In genomic region chr14:24232645-24233537, GRCh38 we compare ENCODE assay signal across 8 cellular contexts. TPM values are rescaled to one million over a fixed set of nuclear protein-coding genes. Genes with fewer than 3 reads are reported as not detected.
DNase-seq lines count a peak whose midpoint lies in the region; ATAC-seq and TF ChIP-seq lines count a peak whose summit lies in the region.

Gene GMPR2 (plus strand): TSS chr14:24232929. CDS start chr14:24233254, 325 bp downstream.

- CTCF ChIA-PET in AG04449 (lab: Yijun Ruan, JAX), result interaction anchor here (1.0 to 2.1 kb wide), 9 partner anchors 10 to 199 kb away, joined by 3 to 21 read pairs (median 4); partner anchors contain the start of genes CIDEB, MDP1 and TINF2

- H3K4me3 Mint-ChIP-seq in brain, result peak within 1 kb of the TSS; percentile 93 to 99 (median 97)
- H3K4me3 Mint-ChIP-seq in stimulated activated memory B cell treated with anti-CD40 and anti-IgM and Interleukin-4, amounts not matched to agents 10 μg/mL and 1 μg/mL and 100 μg/mL, for 72 hours, result peak within 1 kb of the TSS; percentile 84

- POLR2A ChIA-PET in AG04449 (lab: Yijun Ruan, JAX), result interaction anchor here (1.0 to 2.2 kb wide), 2 partner anchors 9 to 37 kb away, joined by 3 to 16 read pairs; partner anchors contain the start of genes TINF2 and TM9SF1

- peaks cover 24% of the 10 kb centered on the region for H3K36me3 Mint-ChIP-seq in brain
- peaks cover 23% of the 10 kb centered on the region for H3K36me3 Mint-ChIP-seq in stimulated activated memory B cell treated with anti-CD40 and anti-IgM and Interleukin-4, amounts not matched to agents 10 μg/mL and 1 μg/mL and 100 μg/mL, for 72 hours

- H3K27me3 Mint-ChIP-seq in brain, result peaks cover 10% of the 10 kb centered on the region
- no peaks in the 10 kb centered on the region for H3K27me3 Mint-ChIP-seq in stimulated activated memory B cell treated with anti-CD40 and anti-IgM and Interleukin-4, amounts not matched to agents 10 μg/mL and 1 μg/mL and 100 μg/mL, for 72 hours

- TF ChIP-seq CTCF in AG04449 (IDR thresholded peaks at IDR 0.05; ENCODE audit: insufficient read depth, low read length, missing control alignments) (no peak), brain (conservative IDR thresholded peaks at IDR 0.05) (no peak)

- peak; percentile 52 for ATAC-seq in HG02763 (IDR thresholded peaks at IDR 0.05; ENCODE audit: unreplicated experiment)
- ATAC-seq in stimulated activated memory B cell treated with anti-CD40 and anti-IgM and Interleukin-4, amounts not matched to agents 10 μg/mL and 1 μg/mL and 100 μg/mL, for 72 hours, result peak; percentile 80

- no peaks in the 10 kb centered on the region for H3K9me3 Mint-ChIP-seq in brain
- H3K9me3 Mint-ChIP-seq in stimulated activated memory B cell treated with anti-CD40 and anti-IgM and Interleukin-4, amounts not matched to agents 10 μg/mL and 1 μg/mL and 100 μg/mL, for 72 hours, result no peaks in the 10 kb centered on the region

- peak within 1 kb of the TSS; percentile 92 for H3K4me3 ChIP-seq in AG04449 (ENCODE audit: low read depth, low read length)

- peak; percentile 38 for TF ChIP-seq POLR2A in GM15510 (IDR thresholded peaks at IDR 0.05; ENCODE audit: borderline replicate concordance, extremely low read depth, insufficient read length)

- peaks cover 70% of the 10 kb centered on the region for H3K4me1 Mint-ChIP-seq in brain
- peaks cover 47% of the 10 kb centered on the region for H3K4me1 Mint-ChIP-seq in stimulated activated memory B cell treated with anti-CD40 and anti-IgM and Interleukin-4, amounts not matched to agents 10 μg/mL and 1 μg/mL and 100 μg/mL, for 72 hours

- H3K27ac Mint-ChIP-seq in brain, result peak within 1 kb of the TSS; percentile 90 to 99 (median 98)
- peak within 1 kb of the TSS; percentile 74 for H3K27ac Mint-ChIP-seq in stimulated activated memory B cell treated with anti-CD40 and anti-IgM and Interleukin-4, amounts not matched to agents 10 μg/mL and 1 μg/mL and 100 μg/mL, for 72 hours

- DNase-seq in AG04449 (ENCODE audit: low read depth, low spot score) (no peak), NCI-H460 (ENCODE audit: extremely low read depth, low read depth) (no peak), iPS-NIHi11 (ENCODE audit: low spot score) (peak; percentile 73), COR-L47 (lab: John Stamatoyannopoulos, UW) (no peak)

RNA-seq across cellular contexts. Expression of gene GMPR2, which starts in this region (rescaled TPM):
- 88.7 and 89.5 TPM in 2 replicates for total RNA-seq in NCI-H460 (2014; rRNA removed; shearing (Covaris generic))
- polyA plus RNA-seq in NCI-H460 (2014; cell fraction: nucleus; rRNA removed), result 58.2 and 81.5 TPM in 2 replicates
- polyA plus RNA-seq in brain (ENCODE audit: insufficient read depth, low read depth, low replicate concordance), result 71.7 TPM
